ENCODE assay signal across 1 cellular context in genomic region chr4:152663203-152664066, GRCh38.
TF ChIP-seq lines count a peak whose summit lies in the region.

No MANE protein-coding gene starts in this region.

TF ChIP-seq in K562, 482 proteins besides CTCF, POLR2A, EP300 and RAD21 (continued from another document and continues in another):
- TF ChIP-seq ID3 (CRISPR knock-in tag; IDR thresholded peaks at IDR 0.05) (no peak), ID3 (tag; IDR thresholded peaks at IDR 0.05) (no peak), ETV6 (IDR thresholded peaks at IDR 0.05; ENCODE audit: borderline replicate concordance in 1 of 2, low read depth in 2 of 2, low read length in 1 of 2) (peak in 1 of 2 experiments; percentile 72; a peak in 1 of 4 replicates), ETV6 (CRISPR knock-in tag; IDR thresholded peaks at IDR 0.05; ENCODE audit: borderline replicate concordance) (no peak), CBX8 (IDR thresholded peaks at IDR 0.05; ENCODE audit: borderline replicate concordance, extremely low read depth, low read depth, low read length, poor library complexity, severe bottlenecking) (no peak), FIP1L1 (IDR thresholded peaks at IDR 0.05; ENCODE audit: low read depth, low read length, poor library complexity, severe bottlenecking) (no peak), ZNF512 (tag; IDR thresholded peaks at IDR 0.05) (no peak), CHD4 (IDR thresholded peaks at IDR 0.05; ENCODE audit: insufficient read depth, insufficient replicate concordance, low read depth, low read length, poor library complexity, severe bottlenecking) (no peak), SMARCA5 (IDR thresholded peaks at IDR 0.05) (peak; percentile 38; the same call in 1 of the 2 replicates), HMG20A (CRISPR knock-in tag; conservative IDR thresholded peaks at IDR 0.05) (no peak), FOSL1 (tag; conservative IDR thresholded peaks at IDR 0.05) (peak; percentile 89), RBM34 (IDR thresholded peaks at IDR 0.05; ENCODE audit: borderline replicate concordance, insufficient read depth, low read length) (no peak), NFATC3 (IDR thresholded peaks at IDR 0.05) (no peak), RBFOX2 (IDR thresholded peaks at IDR 0.05; ENCODE audit: low read depth, low read length) (no peak; the same call in 1 of the 2 replicates), SMARCA4 (IDR thresholded peaks at IDR 0.05) (peak; percentile 83; the same call in 1 of the 2 replicates), YBX1 (IDR thresholded peaks at IDR 0.05) (no peak), NUFIP1 (IDR thresholded peaks at IDR 0.05; ENCODE audit: partially characterized antibody) (no peak), TRIM28 (IDR thresholded peaks at IDR 0.05) (no peak), KLF1 (tag; IDR thresholded peaks at IDR 0.05) (no peak), ATF7 (IDR thresholded peaks at IDR 0.05) (peak; percentile 90), ZNF384 (IDR thresholded peaks at IDR 0.05; ENCODE audit: low read depth, low read length) (no peak), KLF16 (IDR thresholded peaks at IDR 0.05) (peak; percentile 32; the same call in 1 of the 2 replicates), ELF1 (tag; IDR thresholded peaks at IDR 0.05) (peak; percentile 58; the same call in 1 of the 2 replicates), ZC3H4 (CRISPR knock-in tag; IDR thresholded peaks at IDR 0.05; ENCODE audit: borderline replicate concordance) (no peak), KDM4B (IDR thresholded peaks at IDR 0.05; ENCODE audit: borderline replicate concordance in 2 of 2, low read depth in 1 of 2) (no peak), ZNF785 (CRISPR knock-in tag; IDR thresholded peaks at IDR 0.05) (no peak), ZNF134 (CRISPR knock-in tag; conservative IDR thresholded peaks at IDR 0.05) (0 out of 2 replicates have a peak, but pooled peaks have one; percentile 25), COPS2 (conservative IDR thresholded peaks at IDR 0.05) (no peak), ZNF395 (CRISPR knock-in tag; IDR thresholded peaks at IDR 0.05) (peak; percentile 38; the same call in 1 of the 2 replicates), CEBPG (CRISPR knock-in tag; IDR thresholded peaks at IDR 0.05) (peak; percentile 95), CEBPG (tag; conservative IDR thresholded peaks at IDR 0.05 in 1 of 2, IDR thresholded peaks at IDR 0.05 in 1 of 2) (peak; percentile 95 to 99), NR2C2 (CRISPR knock-in tag; IDR thresholded peaks at IDR 0.05) (no peak), NR2C2 (tag; IDR thresholded peaks at IDR 0.05) (peak; percentile 77), NR4A1 (CRISPR knock-in tag; IDR thresholded peaks at IDR 0.05) (no peak), NR4A1 (tag; IDR thresholded peaks at IDR 0.05) (no peak), NR2C1 (IDR thresholded peaks at IDR 0.05) (no peak), NR2C1 (tag; IDR thresholded peaks at IDR 0.05) (peak; percentile 33; the same call in 1 of the 2 replicates), SAP30 (IDR thresholded peaks at IDR 0.05; ENCODE audit: borderline replicate concordance, insufficient read depth, low read depth, low read length, poor library complexity, severe bottlenecking) (no peak), PML (IDR thresholded peaks at IDR 0.05; ENCODE audit: low read length) (peak; percentile 44; the same call in 1 of the 2 replicates), ZNF143 (CRISPR knock-in tag; IDR thresholded peaks at IDR 0.05) (no peak), CHAMP1 (IDR thresholded peaks at IDR 0.05) (no peak), MTA3 (IDR thresholded peaks at IDR 0.05; ENCODE audit: borderline replicate concordance) (peak; percentile 41; the same call in 1 of the 2 replicates), FOXJ2 (tag; IDR thresholded peaks at IDR 0.05) (peak; percentile 73), GMEB1 (CRISPR knock-in tag; IDR thresholded peaks at IDR 0.05) (no peak; the same call in 1 of the 2 replicates), PHF21A (IDR thresholded peaks at IDR 0.05; ENCODE audit: borderline replicate concordance, low read depth) (no peak), ESRRB (CRISPR knock-in tag; IDR thresholded peaks at IDR 0.05; ENCODE audit: borderline replicate concordance) (no peak), BRF2 (IDR thresholded peaks at IDR 0.05; ENCODE audit: borderline replicate concordance, insufficient read depth, insufficient read length) (no peak), MAFF (IDR thresholded peaks at IDR 0.05; ENCODE audit: low read length) (no peak), ADNP (tag; IDR thresholded peaks at IDR 0.05) (no peak), GTF2E2 (tag; IDR thresholded peaks at IDR 0.05) (0 out of 2 replicates have a peak, but pooled peaks have one; percentile 38), SMAD3 (CRISPR knock-in tag; conservative IDR thresholded peaks at IDR 0.05) (peak; percentile 7; the same call in 1 of the 2 replicates), SMC3 (conservative IDR thresholded peaks at IDR 0.05; ENCODE audit: insufficient read depth, low read depth, low read length) (no peak), ATF4 (CRISPR knock-in tag; IDR thresholded peaks at IDR 0.05) (peak; percentile 98), SRF (CRISPR knock-in tag; IDR thresholded peaks at IDR 0.05) (peak; percentile 73 to 94; a peak in 3 of 4 replicates), ZNF507 (tag; conservative IDR thresholded peaks at IDR 0.05) (no peak), ZNF175 (CRISPR knock-in tag; IDR thresholded peaks at IDR 0.05; ENCODE audit: low read depth) (peak; percentile 22; the same call in 1 of the 2 replicates), ATF3 (IDR thresholded peaks at IDR 0.05) (peak; percentile 91; the same call in 1 of the 2 replicates), ATF3 (CRISPR knock-in tag; conservative IDR thresholded peaks at IDR 0.05) (no peak), ETV1 (tag; conservative IDR thresholded peaks at IDR 0.05; ENCODE audit: low read depth) (peak; percentile 94), ZNF79 (CRISPR knock-in tag; IDR thresholded peaks at IDR 0.05; ENCODE audit: low read depth) (no peak), ZKSCAN1 (IDR thresholded peaks at IDR 0.05; ENCODE audit: low read depth, low read length) (no peak), U2AF2 (optimal IDR thresholded peaks at IDR 0.05; ENCODE audit: low read depth, low read length) (no peak), ZNF740 (CRISPR knock-in tag; IDR thresholded peaks at IDR 0.05) (no peak), ZNF740 (tag; IDR thresholded peaks at IDR 0.05) (no peak), TEAD4 (IDR thresholded peaks at IDR 0.05; ENCODE audit: low read length) (peak; percentile 54; the same call in 1 of the 2 replicates), TEAD4 (CRISPR knock-in tag; IDR thresholded peaks at IDR 0.05; ENCODE audit: borderline replicate concordance) (no peak), GABPA (tag; conservative IDR thresholded peaks at IDR 0.05; ENCODE audit: low read depth) (peak; percentile 63), RHOXF2B (CRISPR knock-in tag; conservative IDR thresholded peaks at IDR 0.05) (0 out of 2 replicates have a peak, but pooled peaks have one; percentile 25), ELF2 (CRISPR knock-in tag; IDR thresholded peaks at IDR 0.05) (peak; percentile 35; the same call in 1 of the 2 replicates), MTF1 (CRISPR knock-in tag; IDR thresholded peaks at IDR 0.05; ENCODE audit: borderline replicate concordance) (no peak)
